26 cellular contexts compared by ENCODE assay signal in genomic region chr18:74574916-74575315, GRCh38. TPM values are rescaled to one million over a fixed set of nuclear protein-coding genes. Genes with fewer than 3 reads are reported as not detected.
DNase-seq lines count a peak whose midpoint lies in the region; ATAC-seq, FAIRE-seq and TF ChIP-seq lines count a peak whose summit lies in the region.
"Had no signal": no experiment of that assay in that cellular context is flagged by ENCODE, and none has a peak within 500 bp of the region (broad histone marks: within the 10 kb centered on the region; RNA-seq: fewer than 3 reads in every experiment).

No MANE protein-coding gene starts in this region.

- H3K27me3 Mint-ChIP-seq in neural progenitor cell (ENCODE audit: insufficient read depth, low read depth) = peaks cover 4% of the 10 kb centered on the region

- WGBS in right cardiac atrium = 54% methylated on average over 2 of the region's 2 CpGs
- 0% methylated on average over 2 of the region's 2 CpGs for WGBS in K562 (ENCODE audit: insufficient coverage, low coverage, missing lambda C conversion rate)
- WGBS in smooth muscle cell (ENCODE audit: low lambda C conversion rate) = 82% methylated on average over 2 of the region's 2 CpGs

- peak overlapping the region; percentile 17 for H3K4me3 Mint-ChIP-seq in neural progenitor cell
- H3K4me3 Mint-ChIP-seq: CD4-positive, alpha-beta T cell; GM23338; HFFc6 had no signal

- no peaks in the 10 kb centered on the region for H3K27me3 ChIP-seq in right cardiac atrium (ENCODE audit: control insufficient read depth, insufficient read depth)
- H3K27me3 ChIP-seq in left ventricle myocardium inferior (ENCODE audit: low read depth) = no peaks in the 10 kb centered on the region
- peaks cover 6 to 21% of the 10 kb centered on the region in 2 experiments for H3K27me3 ChIP-seq in K562 (ENCODE audit: control insufficient read depth in 2 of 2, insufficient read depth in 2 of 2, low read length in 2 of 2)
- no peaks in the 10 kb centered on the region for H3K27me3 ChIP-seq in neural progenitor cell
- H3K27me3 ChIP-seq in smooth muscle cell (ENCODE audit: low read depth) = no peaks in the 10 kb centered on the region

- H3K79me2 ChIP-seq in K562 (ENCODE audit: control insufficient read depth, insufficient read depth, low read length) (no peaks in the 10 kb centered on the region), neural progenitor cell (ENCODE audit: low read depth) (no peaks in the 10 kb centered on the region), smooth muscle cell (ENCODE audit: low read depth) (no peaks in the 10 kb centered on the region)

- H3K36me3 ChIP-seq in left ventricle myocardium inferior = no peaks in the 10 kb centered on the region
- H3K36me3 ChIP-seq in K562 (ENCODE audit: control insufficient read depth, insufficient read depth, low read length) = no peaks in the 10 kb centered on the region
- H3K36me3 ChIP-seq in neural progenitor cell = no peaks in the 10 kb centered on the region
- no peaks in the 10 kb centered on the region for H3K36me3 ChIP-seq in smooth muscle cell (ENCODE audit: low read depth)

- no peaks in the 10 kb centered on the region for H3K9me3 ChIP-seq in right cardiac atrium (ENCODE audit: control insufficient read depth, low read length)
- H3K9me3 ChIP-seq in left ventricle myocardium inferior (replicated peaks) = no peaks in the 10 kb centered on the region
- no peaks in the 10 kb centered on the region for H3K9me3 ChIP-seq in K562 (replicated peaks; ENCODE audit: control insufficient read depth, insufficient read depth, low read depth, low read length)
- H3K9me3 ChIP-seq in neural progenitor cell (ENCODE audit: low read depth) = no peaks in the 10 kb centered on the region
- H3K9me3 ChIP-seq in smooth muscle cell (replicated peaks; ENCODE audit: low read depth) = no peaks in the 10 kb centered on the region
- H3K9me3 ChIP-seq: A549, Caco-2 had no signal

- H4K20me1 ChIP-seq in K562 (replicated peaks; ENCODE audit: control insufficient read depth, insufficient read depth, low read length) (no peaks in the 10 kb centered on the region), neural progenitor cell (ENCODE audit: low read depth) (no peaks in the 10 kb centered on the region), smooth muscle cell (ENCODE audit: low read depth) (no peaks in the 10 kb centered on the region)

- H3K9me1 ChIP-seq in K562 (ENCODE audit: control insufficient read depth, insufficient read depth, low read length) = no peaks in the 10 kb centered on the region

- ATAC-seq in right cardiac atrium (no peak), K562 (no peak)
- ATAC-seq: A549, GM23338, HepG2 had no signal

- intact Hi-C loops in right cardiac atrium (cut with DNase I) = no loop called here
- intact Hi-C loops in left ventricle myocardium inferior (cut with micrococcal nuclease) = no loop called here
- intact Hi-C loops in K562 (cut with micrococcal nuclease) = no loop called here

- H3K27ac Mint-ChIP-seq in neural progenitor cell = no peak overlapping the region
- H3K27ac Mint-ChIP-seq: CD4-positive, alpha-beta T cell; GM23338; HFFc6 had no signal

- H3K4me1 ChIP-seq in right cardiac atrium (ENCODE audit: control insufficient read depth, insufficient read depth, low read length) (no peaks in the 10 kb centered on the region), left ventricle myocardium inferior (peaks cover 15% of the 10 kb centered on the region), K562 (replicated peaks in 1 of 2; ENCODE audit: control insufficient read depth in 2 of 2, insufficient read depth in 2 of 2, low read length in 2 of 2) (no peaks in the 10 kb centered on the region; a peak in 1 of 5 replicates), neural progenitor cell (peaks cover 8% of the 10 kb centered on the region), smooth muscle cell (ENCODE audit: low read depth) (no peaks in the 10 kb centered on the region)
- H3K4me1 ChIP-seq: A549, Caco-2 had no signal

- TF ChIP-seq CTCF in left ventricle myocardium inferior (IDR thresholded peaks at IDR 0.05; ENCODE audit: borderline replicate concordance) = no peak
- TF ChIP-seq CTCF in K562 (IDR thresholded peaks at IDR 0.05 in 2 of 3, conservative IDR thresholded peaks at IDR 0.05 in 1 of 3; ENCODE audit: insufficient read depth in 2 of 3, low read depth in 1 of 3, low read length in 3 of 3) = no peak
- TF ChIP-seq CTCF in neural progenitor cell (IDR thresholded peaks at IDR 0.05) = no peak
- no peak for TF ChIP-seq CTCF in smooth muscle cell (IDR thresholded peaks at IDR 0.05; ENCODE audit: borderline replicate concordance, insufficient read depth, poor library complexity, severe bottlenecking)

- BruUV-seq in K562 (replicated peaks; lab: Mats Ljungman, UMichigan) = no TSS peak

- in situ Hi-C loops in K562 (cut with MboI) = no loop called here

- no peaks in the 10 kb centered on the region for H3K36me3 Mint-ChIP-seq in neural progenitor cell

- TF ChIP-seq POLR2A in K562 (conservative IDR thresholded peaks at IDR 0.05) = no peak

- DNase-seq in right cardiac atrium = no peak
- DNase-seq in left ventricle myocardium inferior = no peak
- no peak for DNase-seq in K562 (ENCODE audit: extremely low read depth in 1 of 4, low spot score in 3 of 4)
- no peak for DNase-seq in neural progenitor cell (ENCODE audit: low spot score)
- no peak for DNase-seq in smooth muscle cell (lab: John Stamatoyannopoulos, UW; ENCODE audit: unreplicated experiment)
- DNase-seq in NCI-H1092 treated with DMSO at 0.1 percent for 48 hours (lab: John Stamatoyannopoulos, UW) = no peak
- no peak for DNase-seq in SIG-M5 (lab: John Stamatoyannopoulos, UW)
- no peak for DNase-seq in activated CD8-positive, alpha-beta memory T cell treated with anti-CD3 and anti-CD28 coated beads, Interleukin-2, amount 50 U/mL, for 48 hours
- DNase-seq: AML-193; Caco-2; CD4-positive, alpha-beta T cell; DMS153; DMS79; GDM1; HCEC 1CT; HFFc6 had no signal

- H3K9ac ChIP-seq in K562 (ENCODE audit: insufficient read depth in 1 of 2, low read depth in 2 of 2, low read length in 2 of 2) = no peak overlapping the region
- H3K9ac ChIP-seq in neural progenitor cell = no peak overlapping the region
- no peak overlapping the region for H3K9ac ChIP-seq in smooth muscle cell (ENCODE audit: low read depth)

- CTCF ChIA-PET in K562 (lab: Yijun Ruan, JAX; ENCODE audit: low intra/inter-chr PET ratio) = no interaction called here

- FAIRE-seq in K562 (lab: Jason Lieb, UNC) = no peak
- FAIRE-seq: A549, GM12892, GM18507, H54, HepG2 had no signal

- no peaks in the 10 kb centered on the region for H3K4me1 Mint-ChIP-seq in neural progenitor cell

- no peaks in the 10 kb centered on the region for H3K9me3 Mint-ChIP-seq in neural progenitor cell
- H3K9me3 Mint-ChIP-seq: CD4-positive, alpha-beta T cell; GM23338; HFFc6 had no signal

- no peak for TF ChIP-seq RAD21 in K562 (CRISPR knock-in tag; conservative IDR thresholded peaks at IDR 0.05 in 1 of 2, IDR thresholded peaks at IDR 0.05 in 1 of 2)

- H3K4me3 ChIP-seq in right cardiac atrium (ENCODE audit: low read length) (no peak overlapping the region), left ventricle myocardium inferior (no peak overlapping the region), K562 (no peak overlapping the region), neural progenitor cell (no peak overlapping the region), smooth muscle cell (no peak overlapping the region)
- H3K4me3 ChIP-seq: A549, GM23338 had no signal

- TF ChIP-seq EP300 in K562 (IDR thresholded peaks at IDR 0.05; ENCODE audit: low read length) = no peak

- H3K27ac ChIP-seq in right cardiac atrium (ENCODE audit: low read length) (peak overlapping the region; percentile 62), left ventricle myocardium inferior (replicated peaks) (no peak overlapping the region), K562 (ENCODE audit: extremely low read depth, low read depth, low read length) (no peak overlapping the region), neural progenitor cell (no peak overlapping the region), smooth muscle cell (ENCODE audit: low read depth) (no peak overlapping the region)
- H3K27ac ChIP-seq: 22Rv1, A549, C4-2B had no signal

- POLR2A ChIA-PET in K562 (lab: Yijun Ruan, JAX) = no interaction called here

- H3K4me2 ChIP-seq in K562 (ENCODE audit: insufficient read depth, low read length) (no peak overlapping the region), neural progenitor cell (no peak overlapping the region), smooth muscle cell (no peak overlapping the region)
- H3K4me2 ChIP-seq: A549, GM23338 had no signal

- H2AFZ ChIP-seq in K562 (ENCODE audit: low read depth, low read length) (no peak overlapping the region), neural progenitor cell (replicated peaks) (peak overlapping the region; percentile 34), smooth muscle cell (ENCODE audit: low read depth) (peak overlapping the region; percentile 81)

- no peaks in the 10 kb centered on the region for H3F3A ChIP-seq in neural progenitor cell (ENCODE audit: low read depth)
- H3F3A ChIP-seq in smooth muscle cell (ENCODE audit: low read depth) = peaks cover 5% of the 10 kb centered on the region

RNA-seq across cellular contexts. Expression of gene ZNF407, which starts 22.8 kb away (rescaled TPM):
- 10 to 100 TPM; 10.6 to 14.7 (median 12.9) TPM for total RNA-seq in right cardiac atrium
- polyA plus RNA-seq in right cardiac atrium = 3.8 TPM
- 10.6 TPM for total RNA-seq in left ventricle myocardium inferior
- total RNA-seq in K562 (2011; cell fraction: chromatin; rRNA removed; ENCODE audit: low replicate concordance) = 8.9 and 32.8 TPM in 2 replicates
- 6.5 and 12.2 TPM in 2 replicates for total RNA-seq in K562 (2011; cell fraction: nucleolus; rRNA removed)
- 11.3 and 12.0 TPM in 2 replicates for total RNA-seq in K562 (2011; cell fraction: nucleoplasm; rRNA removed)
- total RNA-seq in K562 (2014; rRNA removed) = 5.0 and 5.3 TPM in 2 replicates
- 5.2 and 5.5 TPM in 2 replicates for total RNA-seq in K562 (2014; rRNA removed; fragmentation: Illumina TruSeq; extraction: Trizol)
- total RNA-seq in K562 (2015; rRNA removed; fragmentation: Illumina TruSeq; extraction: Trizol) = 5.2 and 5.4 TPM in 2 replicates
- 4.8 and 5.1 TPM in 2 replicates for total RNA-seq in K562 (2021)
- polyA plus RNA-seq in K562 (2011; rRNA removed) = 1.9 and 2.2 TPM in 2 replicates
- polyA plus RNA-seq in K562 (2011; cell fraction: cytosol; rRNA removed) = 1.2 and 1.8 TPM in 2 replicates
- polyA plus RNA-seq in K562 (2011; cell fraction: nucleus; rRNA removed) = 3.3 and 4.2 TPM in 2 replicates
- polyA plus RNA-seq in K562 (2012) = 1.5 and 2.2 TPM in 2 replicates
- polyA plus RNA-seq in K562 (2014; fragmentation: Illumina TruSeq; extraction: Trizol) = 2.3 and 2.4 TPM in 2 replicates
- polyA plus RNA-seq in K562 (2014; fragmentation: Nextera tagmentation; extraction: Ambion mirVana) = under 1 TPM; 0.21 to 0.77 TPM
- polyA plus RNA-seq in K562 (2014; rRNA removed) = 2.0 and 2.6 TPM in 2 replicates
- 18.6 and 22.3 TPM in 2 replicates for polyA minus RNA-seq in K562 (2011; rRNA and poly(A)+ RNA removed)
- polyA minus RNA-seq in K562 (2011; cell fraction: cytosol; rRNA and poly(A)+ RNA removed) = 3.2 and 6.1 TPM in 2 replicates
- polyA minus RNA-seq in K562 (2011; cell fraction: nucleus; rRNA and poly(A)+ RNA removed) = 31.0 and 42.1 TPM in 2 replicates
- total RNA-seq in neural progenitor cell (ENCODE audit: low replicate concordance) = 7.3 and 9.0 TPM in 2 replicates
- total RNA-seq in smooth muscle cell = 11.5 and 13.0 TPM in 2 replicates
- polyA plus RNA-seq in smooth muscle cell = 4.1 and 4.5 TPM in 2 replicates

RNA-seq across cellular contexts. Expression of gene CNDP1, which starts 40.6 kb away (rescaled TPM):
- total RNA-seq in right cardiac atrium (not detected), left ventricle myocardium inferior (not detected), K562 (2014; rRNA removed) (not detected in 2 replicates), K562 (2014; rRNA removed; fragmentation: Illumina TruSeq; extraction: Trizol) (not detected in 2 replicates), K562 (2015; rRNA removed; fragmentation: Illumina TruSeq; extraction: Trizol) (not detected in 2 replicates), K562 (2021) (not detected in 2 replicates), neural progenitor cell (ENCODE audit: low replicate concordance) (not detected in 2 replicates), smooth muscle cell (0.18 TPM in 1 of 2 replicates, not detected in the other)
- polyA plus RNA-seq in right cardiac atrium (0.05 TPM), K562 (2011; rRNA removed) (not detected in 2 replicates), K562 (2014; fragmentation: Illumina TruSeq; extraction: Trizol) (not detected in 2 replicates), K562 (2014; fragmentation: Nextera tagmentation; extraction: Ambion mirVana) (not detected), K562 (2014; rRNA removed) (not detected in 2 replicates), smooth muscle cell (not detected in 2 replicates)
- total RNA-seq in K562 (2011; cell fraction: chromatin; rRNA removed; ENCODE audit: low replicate concordance) = not detected in 2 replicates
- total RNA-seq in K562 (2011; cell fraction: nucleolus; rRNA removed) = not detected in 2 replicates
- total RNA-seq in K562 (2011; cell fraction: nucleoplasm; rRNA removed) = not detected in 2 replicates
- not detected in 2 replicates for polyA plus RNA-seq in K562 (2011; cell fraction: cytosol; rRNA removed)
- 0.03 TPM in 1 of 2 replicates, not detected in the other for polyA plus RNA-seq in K562 (2011; cell fraction: nucleus; rRNA removed)
- not detected in 2 replicates for polyA plus RNA-seq in K562 (2012)
- 0.12 TPM in 1 of 2 replicates, not detected in the other for polyA minus RNA-seq in K562 (2011; rRNA and poly(A)+ RNA removed)
- polyA minus RNA-seq in K562 (2011; cell fraction: cytosol; rRNA and poly(A)+ RNA removed) = not detected in 2 replicates
- not detected in 2 replicates for polyA minus RNA-seq in K562 (2011; cell fraction: nucleus; rRNA and poly(A)+ RNA removed)
- total RNA-seq: Daoy, HepG2, HFFc6 had no signal
- polyA plus RNA-seq: BJ had no signal
